11 cellular contexts compared by ENCODE assay signal in the genomic region with DNA sequence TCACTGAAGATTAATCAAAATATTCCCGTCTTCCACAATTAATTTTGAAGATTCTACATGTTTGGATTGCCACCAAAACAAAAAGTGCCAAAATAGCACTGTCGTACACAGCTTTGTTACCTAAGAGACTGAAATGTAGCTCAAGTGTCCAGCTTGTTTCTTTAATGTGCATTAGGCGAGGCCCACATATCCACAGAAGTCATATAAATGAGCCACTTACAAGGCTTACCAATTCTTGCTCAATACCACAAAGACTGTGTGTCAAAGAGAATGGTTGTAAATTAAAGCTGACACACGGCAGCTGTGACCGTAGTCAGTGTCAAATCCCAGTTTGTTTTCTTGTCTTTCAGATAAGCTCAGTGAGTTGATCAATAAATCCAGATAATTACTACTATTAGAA.
DNase-seq lines count a peak whose midpoint lies in the region; ATAC-seq and TF ChIP-seq lines count a peak whose summit lies in the region.
"Had no signal": no experiment of that assay in that cellular context is flagged by ENCODE, and none has a peak within 500 bp of the region (broad histone marks: within the 10 kb centered on the region; RNA-seq: fewer than 3 reads in every experiment).

No MANE protein-coding gene starts in this region.

- H3K9me3 ChIP-seq in RWPE2 (ENCODE audit: severe bottlenecking) = no peaks in the 10 kb centered on the region
- H3K9me3 ChIP-seq in smooth muscle cell (replicated peaks; ENCODE audit: low read depth) = no peaks in the 10 kb centered on the region

- no peaks in the 10 kb centered on the region for H3K79me2 ChIP-seq in smooth muscle cell (ENCODE audit: low read depth)

- 38% methylated on average over 5 of the region's 5 CpGs for WGBS in smooth muscle cell (ENCODE audit: low lambda C conversion rate)

- H3K27me3 ChIP-seq in RWPE2 (ENCODE audit: insufficient read depth, poor library complexity, severe bottlenecking) (no peaks in the 10 kb centered on the region), smooth muscle cell (ENCODE audit: low read depth) (no peaks in the 10 kb centered on the region)

- peak; percentile 17; the same call in 1 of the 3 replicates for ATAC-seq in RWPE2 (ENCODE audit: low read depth)

- peak overlapping the region; percentile 46 for H3K27ac ChIP-seq in RWPE2 (ENCODE audit: poor library complexity, severe bottlenecking)
- H3K27ac ChIP-seq in smooth muscle cell (ENCODE audit: low read depth) = peak overlapping the region; percentile 67

- H3K4me2 ChIP-seq in smooth muscle cell = peak overlapping the region; percentile 64

- no peaks in the 10 kb centered on the region for H3K36me3 ChIP-seq in RWPE2 (ENCODE audit: low read depth)
- H3K36me3 ChIP-seq in smooth muscle cell (ENCODE audit: low read depth) = no peaks in the 10 kb centered on the region

- no peak overlapping the region for H3K27ac Mint-ChIP-seq in T-helper 2 cell treated with Interferon-gamma antibody and Interleukin-4, amounts not matched to agents 5 μg/mL and 100 μg/mL, for 36 hours

- H2AFZ ChIP-seq in smooth muscle cell (ENCODE audit: low read depth) = no peak overlapping the region

- H4K20me1 ChIP-seq in smooth muscle cell (ENCODE audit: low read depth) = no peaks in the 10 kb centered on the region

- H3K27me3 Mint-ChIP-seq in T-helper 2 cell treated with Interferon-gamma antibody and Interleukin-4, amounts not matched to agents 5 μg/mL and 100 μg/mL, for 36 hours (ENCODE audit: low read depth) = no peaks in the 10 kb centered on the region

- H3K4me1 Mint-ChIP-seq in T-helper 2 cell treated with Interferon-gamma antibody and Interleukin-4, amounts not matched to agents 5 μg/mL and 100 μg/mL, for 36 hours (ENCODE audit: low read depth) = no peaks in the 10 kb centered on the region

- H3K4me3 ChIP-seq in RWPE2 (ENCODE audit: severe bottlenecking) = no peak overlapping the region
- no peak overlapping the region for H3K4me3 ChIP-seq in fibroblast of villous mesenchyme (ENCODE audit: low read depth, low read length)
- H3K4me3 ChIP-seq in smooth muscle cell = no peak overlapping the region

- H3K36me3 Mint-ChIP-seq in T-helper 2 cell treated with Interferon-gamma antibody and Interleukin-4, amounts not matched to agents 5 μg/mL and 100 μg/mL, for 36 hours (ENCODE audit: low read depth) = no peaks in the 10 kb centered on the region

- DNase-seq in NCI-H128 (lab: John Stamatoyannopoulos, UW; ENCODE audit: unreplicated experiment) = peak; percentile 17
- DNase-seq in RWPE2 (ENCODE audit: low spot score) = no peak
- DNase-seq in fibroblast of villous mesenchyme (ENCODE audit: low read depth) = peak; percentile 72
- no peak for DNase-seq in smooth muscle cell (lab: John Stamatoyannopoulos, UW; ENCODE audit: unreplicated experiment)
- DNase-seq in stimulated activated CD4-positive, alpha-beta T cell treated with anti-CD3 and anti-CD28 coated beads, Interleukin-1b, Interleukin-23, amount 100 ng/mL, for 48 hours = no peak
- no peak for DNase-seq in activated T-cell treated with anti-CD3 and anti-CD28 coated beads for 4 hours
- DNase-seq in T-helper 2 cell treated with Interferon-gamma antibody and Interleukin-4, amounts not matched to agents 5 μg/mL and 100 μg/mL, for 36 hours (ENCODE audit: low spot score) = no peak
- no peak for DNase-seq in GM13977 (ENCODE audit: low spot score)
- DNase-seq: activated CD4-positive, CD25-positive, alpha-beta regulatory T cell treated with anti-CD3 and anti-CD28 coated beads, Interleukin-2, amount 50 U/mL, for 72 hours; DMS 273 treated with DMSO at 0.1 percent for 48 hours; occipital lobe had no signal

- H3F3A ChIP-seq in smooth muscle cell (ENCODE audit: low read depth) = peaks cover 12% of the 10 kb centered on the region

- H3K9me3 Mint-ChIP-seq in T-helper 2 cell treated with Interferon-gamma antibody and Interleukin-4, amounts not matched to agents 5 μg/mL and 100 μg/mL, for 36 hours = no peaks in the 10 kb centered on the region

- in situ Hi-C loops in GM13977 (cut with MboI; ENCODE audit: low pct_unique_long_range_greater_than_20kb, low sequenced_read_pairs, unreplicated experiment) = no loop called here

- no peak overlapping the region for H3K4me3 Mint-ChIP-seq in T-helper 2 cell treated with Interferon-gamma antibody and Interleukin-4, amounts not matched to agents 5 μg/mL and 100 μg/mL, for 36 hours

- H3K9ac ChIP-seq in smooth muscle cell (ENCODE audit: low read depth) = peak overlapping the region; percentile 4

- peaks cover 16% of the 10 kb centered on the region for H3K4me1 ChIP-seq in RWPE2 (ENCODE audit: insufficient read depth, poor library complexity, severe bottlenecking)
- H3K4me1 ChIP-seq in smooth muscle cell (ENCODE audit: low read depth) = no peaks in the 10 kb centered on the region

- TF ChIP-seq CTCF in RWPE2 (IDR thresholded peaks at IDR 0.05; ENCODE audit: poor library complexity, severe bottlenecking) = no peak
- no peak for TF ChIP-seq CTCF in fibroblast of villous mesenchyme (IDR thresholded peaks at IDR 0.05; ENCODE audit: insufficient read depth, low read depth, low read length)
- TF ChIP-seq CTCF in smooth muscle cell (IDR thresholded peaks at IDR 0.05; ENCODE audit: borderline replicate concordance, insufficient read depth, poor library complexity, severe bottlenecking) = no peak
- no peak for TF ChIP-seq CTCF in GM13977 (IDR thresholded peaks at IDR 0.05; ENCODE audit: extremely low read depth, insufficient read depth, missing control alignments)

Comparison
In these comparisons a context has a peak if more than half of its experiments do, and no peak if none do; other contexts are left out.
1. DNase-seq: peak in NCI-H128 (single experiment) and fibroblast of villous mesenchyme (single experiment); none in RWPE2 (single experiment), smooth muscle cell (single experiment), stimulated activated CD4-positive, alpha-beta T cell treated with anti-CD3 and anti-CD28 coated beads, Interleukin-1b, Interleukin-23, amount 100 ng/mL, for 48 hours (single experiment), activated T-cell treated with anti-CD3 and anti-CD28 coated beads for 4 hours (single experiment), T-helper 2 cell treated with Interferon-gamma antibody and Interleukin-4, amounts not matched to agents 5 μg/mL and 100 μg/mL, for 36 hours (single experiment) and GM13977 (single experiment).